Comparison of ENCODE assay signal across 1 cellular context in genomic region chr4:183099537-183100297, GRCh38.
A peak's percentile ranks its signal among the peaks of the same experiment; 100 is the strongest.
TF ChIP-seq lines count a peak whose summit lies in the region.

No MANE protein-coding gene starts in this region.

TF ChIP-seq in HepG2, 621 proteins besides CTCF, POLR2A, EP300 and RAD21 (continued from another document and continues in another):
- TF ChIP-seq, protein P1, sequence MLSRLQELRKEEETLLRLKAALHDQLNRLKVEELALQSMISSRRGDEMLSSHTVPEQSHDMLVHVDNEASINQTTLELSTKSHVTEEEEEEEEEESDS (CRISPR knock-in tag; IDR thresholded peaks at IDR 0.05; ENCODE audit: borderline replicate concordance): no peak
- TF ChIP-seq, protein P2, sequence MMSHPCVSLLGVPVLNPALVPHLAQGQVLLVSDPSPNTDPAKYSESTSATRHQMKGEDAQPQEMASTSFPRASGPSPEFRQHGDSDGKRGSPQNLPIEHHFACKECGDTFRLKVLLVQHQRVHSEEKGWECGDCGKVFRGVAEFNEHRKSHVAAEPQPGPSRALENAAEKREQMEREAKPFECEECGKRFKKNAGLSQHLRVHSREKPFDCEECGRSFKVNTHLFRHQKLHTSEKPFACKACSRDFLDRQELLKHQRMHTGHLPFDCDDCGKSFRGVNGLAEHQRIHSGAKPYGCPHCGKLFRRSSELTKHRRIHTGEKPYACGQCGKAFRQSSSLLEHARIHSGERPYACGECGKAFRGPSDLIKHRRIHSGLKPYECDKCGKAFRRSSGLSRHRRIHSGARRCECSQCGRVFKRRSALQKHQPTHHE (CRISPR knock-in tag; IDR thresholded peaks at IDR 0.05; ENCODE audit: borderline replicate concordance): no peak
- TF ChIP-seq ZNF30 (CRISPR knock-in tag; IDR thresholded peaks at IDR 0.05) (no peak), ZNF687 (CRISPR knock-in tag; IDR thresholded peaks at IDR 0.05) (peak; percentile 56), RXRA (CRISPR knock-in tag; IDR thresholded peaks at IDR 0.05) (peak; percentile 48; the same call in 1 of the 2 replicates), SOX6 (IDR thresholded peaks at IDR 0.05) (no peak), SOX6 (CRISPR knock-in tag; IDR thresholded peaks at IDR 0.05) (no peak; the same call in 1 of the 2 replicates), SMC3 (IDR thresholded peaks at IDR 0.05; ENCODE audit: low read length) (no peak), ZNF777 (CRISPR knock-in tag; IDR thresholded peaks at IDR 0.05) (no peak; the same call in 1 of the 2 replicates), ZNF569 (CRISPR knock-in tag; IDR thresholded peaks at IDR 0.05; ENCODE audit: borderline replicate concordance) (no peak), ZSCAN12 (CRISPR knock-in tag; IDR thresholded peaks at IDR 0.05) (no peak; the same call in 1 of the 2 replicates), ZNF331 (CRISPR knock-in tag; IDR thresholded peaks at IDR 0.05) (no peak), SRSF4 (IDR thresholded peaks at IDR 0.05; ENCODE audit: low read depth, low read length, poor library complexity, severe bottlenecking) (no peak), CHCHD3 (CRISPR knock-in tag; IDR thresholded peaks at IDR 0.05) (peak; percentile 38; the same call in 1 of the 2 replicates), ZSCAN21 (CRISPR knock-in tag; IDR thresholded peaks at IDR 0.05; ENCODE audit: borderline replicate concordance) (0 out of 2 replicates have a peak, but pooled peaks have one; percentile 57), KDM1A (CRISPR knock-in tag; IDR thresholded peaks at IDR 0.05) (no peak), GATAD1 (CRISPR knock-in tag; IDR thresholded peaks at IDR 0.05) (no peak), SMARCC2 (IDR thresholded peaks at IDR 0.05) (no peak), ZNF564 (CRISPR knock-in tag; IDR thresholded peaks at IDR 0.05) (no peak; the same call in 1 of the 2 replicates), HDAC1 (CRISPR knock-in tag; IDR thresholded peaks at IDR 0.05) (0 out of 2 replicates have a peak, but pooled peaks have one; percentile 16), DNMT1 (CRISPR knock-in tag; IDR thresholded peaks at IDR 0.05) (no peak), LRRFIP1 (CRISPR knock-in tag; conservative IDR thresholded peaks at IDR 0.05) (no peak), PHF21A (CRISPR knock-in tag; IDR thresholded peaks at IDR 0.05) (no peak), ZFP36 (IDR thresholded peaks at IDR 0.05; ENCODE audit: borderline replicate concordance, low read depth, low read length, partially characterized antibody) (no peak), ZFP37 (CRISPR knock-in tag; IDR thresholded peaks at IDR 0.05; ENCODE audit: borderline replicate concordance) (no peak), NR3C1 (CRISPR knock-in tag; IDR thresholded peaks at IDR 0.05) (no peak), ZFAT (CRISPR knock-in tag; conservative IDR thresholded peaks at IDR 0.05) (no peak), MLLT10 (CRISPR knock-in tag; IDR thresholded peaks at IDR 0.05) (no peak), ZBTB4 (CRISPR knock-in tag; IDR thresholded peaks at IDR 0.05; ENCODE audit: borderline replicate concordance) (no peak), BORCS8-MEF2B (CRISPR knock-in tag; IDR thresholded peaks at IDR 0.05) (peak; percentile 31; the same call in 1 of the 2 replicates), ZNF501 (CRISPR knock-in tag; IDR thresholded peaks at IDR 0.05) (no peak), ZNF891 (CRISPR knock-in tag; IDR thresholded peaks at IDR 0.05) (0 out of 2 replicates have a peak, but pooled peaks have one; percentile 22), ETV5 (CRISPR knock-in tag; IDR thresholded peaks at IDR 0.05; ENCODE audit: borderline replicate concordance) (no peak), FLYWCH1 (CRISPR knock-in tag; IDR thresholded peaks at IDR 0.05) (no peak), ZNF781 (CRISPR knock-in tag; IDR thresholded peaks at IDR 0.05; ENCODE audit: borderline replicate concordance, not compliant biosample characterization) (peak; percentile 38), TARDBP (CRISPR knock-in tag; IDR thresholded peaks at IDR 0.05) (no peak), ZXDC (CRISPR knock-in tag; IDR thresholded peaks at IDR 0.05) (0 out of 2 replicates have a peak, but pooled peaks have one; percentile 36), ZNF644 (CRISPR knock-in tag; IDR thresholded peaks at IDR 0.05; ENCODE audit: low read depth) (no peak), KDM6A (CRISPR knock-in tag; IDR thresholded peaks at IDR 0.05; ENCODE audit: low read depth) (no peak), CREM (IDR thresholded peaks at IDR 0.05) (no peak), CREM (CRISPR knock-in tag; IDR thresholded peaks at IDR 0.05) (no peak)
- TF ChIP-seq, protein P3, sequence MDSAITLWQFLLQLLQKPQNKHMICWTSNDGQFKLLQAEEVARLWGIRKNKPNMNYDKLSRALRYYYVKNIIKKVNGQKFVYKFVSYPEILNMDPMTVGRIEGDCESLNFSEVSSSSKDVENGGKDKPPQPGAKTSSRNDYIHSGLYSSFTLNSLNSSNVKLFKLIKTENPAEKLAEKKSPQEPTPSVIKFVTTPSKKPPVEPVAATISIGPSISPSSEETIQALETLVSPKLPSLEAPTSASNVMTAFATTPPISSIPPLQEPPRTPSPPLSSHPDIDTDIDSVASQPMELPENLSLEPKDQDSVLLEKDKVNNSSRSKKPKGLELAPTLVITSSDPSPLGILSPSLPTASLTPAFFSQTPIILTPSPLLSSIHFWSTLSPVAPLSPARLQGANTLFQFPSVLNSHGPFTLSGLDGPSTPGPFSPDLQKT (CRISPR knock-in tag; IDR thresholded peaks at IDR 0.05; ENCODE audit: borderline replicate concordance): no peak
- TF ChIP-seq, protein P4, sequence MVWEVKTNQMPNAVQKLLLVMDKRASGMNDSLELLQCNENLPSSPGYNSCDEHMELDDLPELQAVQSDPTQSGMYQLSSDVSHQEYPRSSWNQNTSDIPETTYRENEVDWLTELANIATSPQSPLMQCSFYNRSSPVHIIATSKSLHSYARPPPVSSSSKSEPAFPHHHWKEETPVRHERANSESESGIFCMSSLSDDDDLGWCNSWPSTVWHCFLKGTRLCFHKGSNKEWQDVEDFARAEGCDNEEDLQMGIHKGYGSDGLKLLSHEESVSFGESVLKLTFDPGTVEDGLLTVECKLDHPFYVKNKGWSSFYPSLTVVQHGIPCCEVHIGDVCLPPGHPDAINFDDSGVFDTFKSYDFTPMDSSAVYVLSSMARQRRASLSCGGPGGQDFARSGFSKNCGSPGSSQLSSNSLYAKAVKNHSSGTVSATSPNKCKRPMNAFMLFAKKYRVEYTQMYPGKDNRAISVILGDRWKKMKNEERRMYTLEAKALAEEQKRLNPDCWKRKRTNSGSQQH (CRISPR knock-in tag; IDR thresholded peaks at IDR 0.05; ENCODE audit: low read depth): 0 out of 2 replicates have a peak, but pooled peaks have one; percentile 19
- TF ChIP-seq, protein P5, sequence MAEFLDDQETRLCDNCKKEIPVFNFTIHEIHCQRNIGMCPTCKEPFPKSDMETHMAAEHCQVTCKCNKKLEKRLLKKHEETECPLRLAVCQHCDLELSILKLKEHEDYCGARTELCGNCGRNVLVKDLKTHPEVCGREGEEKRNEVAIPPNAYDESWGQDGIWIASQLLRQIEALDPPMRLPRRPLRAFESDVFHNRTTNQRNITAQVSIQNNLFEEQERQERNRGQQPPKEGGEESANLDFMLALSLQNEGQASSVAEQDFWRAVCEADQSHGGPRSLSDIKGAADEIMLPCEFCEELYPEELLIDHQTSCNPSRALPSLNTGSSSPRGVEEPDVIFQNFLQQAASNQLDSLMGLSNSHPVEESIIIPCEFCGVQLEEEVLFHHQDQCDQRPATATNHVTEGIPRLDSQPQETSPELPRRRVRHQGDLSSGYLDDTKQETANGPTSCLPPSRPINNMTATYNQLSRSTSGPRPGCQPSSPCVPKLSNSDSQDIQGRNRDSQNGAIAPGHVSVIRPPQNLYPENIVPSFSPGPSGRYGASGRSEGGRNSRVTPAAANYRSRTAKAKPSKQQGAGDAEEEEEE (CRISPR knock-in tag; IDR thresholded peaks at IDR 0.05; ENCODE audit: borderline replicate concordance): no peak
- TF ChIP-seq, protein P6, sequence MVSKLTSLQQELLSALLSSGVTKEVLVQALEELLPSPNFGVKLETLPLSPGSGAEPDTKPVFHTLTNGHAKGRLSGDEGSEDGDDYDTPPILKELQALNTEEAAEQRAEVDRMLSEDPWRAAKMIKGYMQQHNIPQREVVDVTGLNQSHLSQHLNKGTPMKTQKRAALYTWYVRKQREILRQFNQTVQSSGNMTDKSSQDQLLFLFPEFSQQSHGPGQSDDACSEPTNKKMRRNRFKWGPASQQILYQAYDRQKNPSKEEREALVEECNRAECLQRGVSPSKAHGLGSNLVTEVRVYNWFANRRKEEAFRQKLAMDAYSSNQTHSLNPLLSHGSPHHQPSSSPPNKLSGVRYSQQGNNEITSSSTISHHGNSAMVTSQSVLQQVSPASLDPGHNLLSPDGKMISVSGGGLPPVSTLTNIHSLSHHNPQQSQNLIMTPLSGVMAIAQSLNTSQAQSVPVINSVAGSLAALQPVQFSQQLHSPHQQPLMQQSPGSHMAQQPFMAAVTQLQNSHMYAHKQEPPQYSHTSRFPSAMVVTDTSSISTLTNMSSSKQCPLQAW (CRISPR knock-in tag; IDR thresholded peaks at IDR 0.05): no peak
